1 cellular context compared by ENCODE assay signal in the genomic region with DNA sequence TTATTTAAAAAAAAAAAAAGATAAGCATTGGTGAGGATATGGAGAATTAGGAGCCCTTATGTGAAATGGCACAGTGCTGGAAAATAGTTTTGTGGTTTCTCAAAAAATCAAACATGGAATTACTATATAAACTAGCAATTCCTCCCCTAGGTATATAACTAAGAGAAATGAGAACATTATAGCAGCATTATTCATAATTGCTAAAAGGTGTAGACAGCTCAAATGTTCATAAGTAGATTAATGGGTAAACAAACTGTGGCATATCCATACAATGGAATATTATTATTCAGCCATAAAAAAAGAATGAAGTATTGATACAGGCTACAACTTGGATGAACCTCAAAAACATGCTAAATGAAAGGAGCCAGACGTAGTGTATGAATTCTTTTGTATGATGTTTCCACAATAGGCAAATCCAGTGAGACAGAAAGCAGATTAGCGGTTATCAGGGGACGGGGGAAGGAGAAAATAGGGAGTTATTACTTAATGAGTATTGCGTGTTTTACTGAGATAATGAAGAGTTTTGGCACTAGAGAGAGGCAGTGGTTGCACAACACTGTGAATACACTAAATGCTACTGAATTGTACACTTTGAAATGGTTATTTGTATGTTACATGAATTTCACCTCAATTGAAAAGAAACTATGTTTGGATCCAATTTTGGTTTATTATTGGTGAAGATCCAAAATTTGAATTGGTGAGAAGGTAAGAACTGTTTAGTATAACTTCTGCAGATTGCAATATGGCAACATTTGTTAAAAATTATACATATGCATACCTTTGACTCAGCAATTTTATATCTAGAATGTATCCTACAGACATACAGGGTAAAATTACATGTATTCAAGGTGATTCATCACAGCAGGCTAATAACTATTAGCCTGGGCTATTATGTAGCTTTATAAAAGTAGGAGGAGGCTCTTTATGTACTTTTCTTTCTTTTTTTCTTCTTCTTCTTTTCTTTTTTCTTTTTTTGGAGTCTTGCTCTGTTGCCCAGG.
TF ChIP-seq lines count a peak whose summit lies in the region.

No MANE protein-coding gene starts in this region.

TF ChIP-seq in K562, 482 proteins besides CTCF, POLR2A, EP300 and RAD21 (continued from another document and continues in another):
- TF ChIP-seq ZKSCAN3 (CRISPR knock-in tag; IDR thresholded peaks at IDR 0.05) = no peak
- no peak for TF ChIP-seq HNRNPLL (IDR thresholded peaks at IDR 0.05; ENCODE audit: low read depth, low read length, poor library complexity, severe bottlenecking)
- no peak for TF ChIP-seq ZNF408 (CRISPR knock-in tag; IDR thresholded peaks at IDR 0.05; ENCODE audit: low read depth)
- no peak for TF ChIP-seq RHOXF2B (CRISPR knock-in tag; conservative IDR thresholded peaks at IDR 0.05)
- no peak for TF ChIP-seq GATAD2A (IDR thresholded peaks at IDR 0.05)
- TF ChIP-seq TEAD1 (CRISPR knock-in tag; IDR thresholded peaks at IDR 0.05) = no peak
- no peak for TF ChIP-seq NBN (IDR thresholded peaks at IDR 0.05; ENCODE audit: low read depth)
- TF ChIP-seq, protein P1, sequence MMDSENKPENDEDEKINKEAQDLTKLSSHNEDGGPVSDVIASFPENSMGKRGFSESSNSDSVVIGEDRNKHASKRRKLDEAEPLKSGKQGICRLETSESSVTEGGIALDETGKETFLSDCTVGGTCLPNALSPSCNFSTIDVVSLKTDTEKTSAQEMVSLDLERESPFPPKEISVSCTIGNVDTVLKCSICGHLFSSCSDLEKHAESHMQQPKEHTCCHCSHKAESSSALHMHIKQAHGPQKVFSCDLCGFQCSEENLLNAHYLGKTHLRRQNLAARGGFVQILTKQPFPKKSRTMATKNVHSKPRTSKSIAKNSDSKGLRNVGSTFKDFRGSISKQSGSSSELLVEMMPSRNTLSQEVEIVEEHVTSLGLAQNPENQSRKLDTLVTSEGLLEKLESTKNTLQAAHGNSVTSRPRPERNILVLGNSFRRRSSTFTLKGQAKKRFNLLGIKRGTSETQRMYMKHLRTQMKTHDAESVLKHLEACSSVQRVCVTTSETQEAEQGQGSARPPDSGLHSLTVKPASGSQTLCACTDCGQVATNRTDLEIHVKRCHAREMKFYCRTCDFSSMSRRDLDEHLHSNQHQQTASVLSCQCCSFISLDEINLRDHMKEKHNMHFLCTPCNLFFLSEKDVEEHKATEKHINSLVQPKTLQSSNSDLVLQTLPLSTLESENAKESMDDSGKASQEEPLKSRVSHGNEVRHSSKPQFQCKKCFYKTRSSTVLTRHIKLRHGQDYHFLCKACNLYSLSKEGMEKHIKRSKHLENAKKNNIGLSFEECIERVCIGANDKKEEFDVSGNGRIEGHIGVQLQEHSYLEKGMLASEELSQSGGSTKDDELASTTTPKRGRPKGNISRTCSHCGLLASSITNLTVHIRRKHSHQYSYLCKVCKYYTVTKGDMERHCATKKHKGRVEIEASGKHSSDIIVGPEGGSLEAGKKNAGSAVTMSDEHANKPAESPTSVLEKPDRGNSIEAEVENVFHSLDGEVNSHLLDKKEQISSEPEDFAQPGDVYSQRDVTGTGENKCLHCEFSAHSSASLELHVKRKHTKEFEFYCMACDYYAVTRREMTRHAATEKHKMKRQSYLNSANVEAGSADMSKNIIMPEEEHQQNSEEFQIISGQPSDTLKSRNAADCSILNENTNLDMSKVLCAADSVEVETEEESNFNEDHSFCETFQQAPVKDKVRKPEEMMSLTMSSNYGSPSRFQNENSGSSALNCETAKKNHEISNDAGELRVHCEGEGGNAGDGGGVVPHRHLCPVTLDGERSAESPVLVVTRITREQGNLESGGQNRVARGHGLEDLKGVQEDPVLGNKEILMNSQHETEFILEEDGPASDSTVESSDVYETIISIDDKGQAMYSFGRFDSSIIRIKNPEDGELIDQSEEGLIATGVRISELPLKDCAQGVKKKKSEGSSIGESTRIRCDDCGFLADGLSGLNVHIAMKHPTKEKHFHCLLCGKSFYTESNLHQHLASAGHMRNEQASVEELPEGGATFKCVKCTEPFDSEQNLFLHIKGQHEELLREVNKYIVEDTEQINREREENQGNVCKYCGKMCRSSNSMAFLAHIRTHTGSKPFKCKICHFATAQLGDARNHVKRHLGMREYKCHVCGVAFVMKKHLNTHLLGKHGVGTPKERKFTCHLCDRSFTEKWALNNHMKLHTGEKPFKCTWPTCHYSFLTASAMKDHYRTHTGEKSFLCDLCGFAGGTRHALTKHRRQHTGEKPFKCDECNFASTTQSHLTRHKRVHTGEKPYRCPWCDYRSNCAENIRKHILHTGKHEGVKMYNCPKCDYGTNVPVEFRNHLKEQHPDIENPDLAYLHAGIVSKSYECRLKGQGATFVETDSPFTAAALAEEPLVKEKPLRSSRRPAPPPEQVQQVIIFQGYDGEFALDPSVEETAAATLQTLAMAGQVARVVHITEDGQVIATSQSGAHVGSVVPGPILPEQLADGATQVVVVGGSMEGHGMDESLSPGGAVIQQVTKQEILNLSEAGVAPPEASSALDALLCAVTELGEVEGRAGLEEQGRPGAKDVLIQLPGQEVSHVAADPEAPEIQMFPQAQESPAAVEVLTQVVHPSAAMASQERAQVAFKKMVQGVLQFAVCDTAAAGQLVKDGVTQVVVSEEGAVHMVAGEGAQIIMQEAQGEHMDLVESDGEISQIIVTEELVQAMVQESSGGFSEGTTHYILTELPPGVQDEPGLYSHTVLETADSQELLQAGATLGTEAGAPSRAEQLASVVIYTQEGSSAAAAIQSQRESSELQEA (IDR thresholded peaks at IDR 0.05; ENCODE audit: low read depth) = no peak
- no peak for TF ChIP-seq ZNF232 (CRISPR knock-in tag; IDR thresholded peaks at IDR 0.05)
- no peak for TF ChIP-seq CHCHD3 (CRISPR knock-in tag; IDR thresholded peaks at IDR 0.05)
- TF ChIP-seq, protein P2, sequence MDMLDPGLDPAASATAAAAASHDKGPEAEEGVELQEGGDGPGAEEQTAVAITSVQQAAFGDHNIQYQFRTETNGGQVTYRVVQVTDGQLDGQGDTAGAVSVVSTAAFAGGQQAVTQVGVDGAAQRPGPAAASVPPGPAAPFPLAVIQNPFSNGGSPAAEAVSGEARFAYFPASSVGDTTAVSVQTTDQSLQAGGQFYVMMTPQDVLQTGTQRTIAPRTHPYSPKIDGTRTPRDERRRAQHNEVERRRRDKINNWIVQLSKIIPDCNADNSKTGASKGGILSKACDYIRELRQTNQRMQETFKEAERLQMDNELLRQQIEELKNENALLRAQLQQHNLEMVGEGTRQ (CRISPR knock-in tag; IDR thresholded peaks at IDR 0.05) = no peak
- no peak for TF ChIP-seq CREB1 (IDR thresholded peaks at IDR 0.05)
- TF ChIP-seq CREB1 (CRISPR knock-in tag; IDR thresholded peaks at IDR 0.05) = no peak
- TF ChIP-seq, protein P3, sequence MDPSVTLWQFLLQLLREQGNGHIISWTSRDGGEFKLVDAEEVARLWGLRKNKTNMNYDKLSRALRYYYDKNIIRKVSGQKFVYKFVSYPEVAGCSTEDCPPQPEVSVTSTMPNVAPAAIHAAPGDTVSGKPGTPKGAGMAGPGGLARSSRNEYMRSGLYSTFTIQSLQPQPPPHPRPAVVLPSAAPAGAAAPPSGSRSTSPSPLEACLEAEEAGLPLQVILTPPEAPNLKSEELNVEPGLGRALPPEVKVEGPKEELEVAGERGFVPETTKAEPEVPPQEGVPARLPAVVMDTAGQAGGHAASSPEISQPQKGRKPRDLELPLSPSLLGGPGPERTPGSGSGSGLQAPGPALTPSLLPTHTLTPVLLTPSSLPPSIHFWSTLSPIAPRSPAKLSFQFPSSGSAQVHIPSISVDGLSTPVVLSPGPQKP (CRISPR knock-in tag; IDR thresholded peaks at IDR 0.05) = no peak
- no peak for TF ChIP-seq HNRNPK (IDR thresholded peaks at IDR 0.05; ENCODE audit: low read depth, low read length, poor library complexity, severe bottlenecking)
- TF ChIP-seq, protein P4, sequence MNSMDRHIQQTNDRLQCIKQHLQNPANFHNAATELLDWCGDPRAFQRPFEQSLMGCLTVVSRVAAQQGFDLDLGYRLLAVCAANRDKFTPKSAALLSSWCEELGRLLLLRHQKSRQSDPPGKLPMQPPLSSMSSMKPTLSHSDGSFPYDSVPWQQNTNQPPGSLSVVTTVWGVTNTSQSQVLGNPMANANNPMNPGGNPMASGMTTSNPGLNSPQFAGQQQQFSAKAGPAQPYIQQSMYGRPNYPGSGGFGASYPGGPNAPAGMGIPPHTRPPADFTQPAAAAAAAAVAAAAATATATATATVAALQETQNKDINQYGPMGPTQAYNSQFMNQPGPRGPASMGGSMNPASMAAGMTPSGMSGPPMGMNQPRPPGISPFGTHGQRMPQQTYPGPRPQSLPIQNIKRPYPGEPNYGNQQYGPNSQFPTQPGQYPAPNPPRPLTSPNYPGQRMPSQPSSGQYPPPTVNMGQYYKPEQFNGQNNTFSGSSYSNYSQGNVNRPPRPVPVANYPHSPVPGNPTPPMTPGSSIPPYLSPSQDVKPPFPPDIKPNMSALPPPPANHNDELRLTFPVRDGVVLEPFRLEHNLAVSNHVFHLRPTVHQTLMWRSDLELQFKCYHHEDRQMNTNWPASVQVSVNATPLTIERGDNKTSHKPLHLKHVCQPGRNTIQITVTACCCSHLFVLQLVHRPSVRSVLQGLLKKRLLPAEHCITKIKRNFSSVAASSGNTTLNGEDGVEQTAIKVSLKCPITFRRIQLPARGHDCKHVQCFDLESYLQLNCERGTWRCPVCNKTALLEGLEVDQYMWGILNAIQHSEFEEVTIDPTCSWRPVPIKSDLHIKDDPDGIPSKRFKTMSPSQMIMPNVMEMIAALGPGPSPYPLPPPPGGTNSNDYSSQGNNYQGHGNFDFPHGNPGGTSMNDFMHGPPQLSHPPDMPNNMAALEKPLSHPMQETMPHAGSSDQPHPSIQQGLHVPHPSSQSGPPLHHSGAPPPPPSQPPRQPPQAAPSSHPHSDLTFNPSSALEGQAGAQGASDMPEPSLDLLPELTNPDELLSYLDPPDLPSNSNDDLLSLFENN (IDR thresholded peaks at IDR 0.05; ENCODE audit: low read depth in 2 of 2, low read length in 2 of 2) = no peak
- no peak for TF ChIP-seq KDM4B (IDR thresholded peaks at IDR 0.05; ENCODE audit: borderline replicate concordance in 2 of 2, low read depth in 1 of 2)
- TF ChIP-seq, protein P5, sequence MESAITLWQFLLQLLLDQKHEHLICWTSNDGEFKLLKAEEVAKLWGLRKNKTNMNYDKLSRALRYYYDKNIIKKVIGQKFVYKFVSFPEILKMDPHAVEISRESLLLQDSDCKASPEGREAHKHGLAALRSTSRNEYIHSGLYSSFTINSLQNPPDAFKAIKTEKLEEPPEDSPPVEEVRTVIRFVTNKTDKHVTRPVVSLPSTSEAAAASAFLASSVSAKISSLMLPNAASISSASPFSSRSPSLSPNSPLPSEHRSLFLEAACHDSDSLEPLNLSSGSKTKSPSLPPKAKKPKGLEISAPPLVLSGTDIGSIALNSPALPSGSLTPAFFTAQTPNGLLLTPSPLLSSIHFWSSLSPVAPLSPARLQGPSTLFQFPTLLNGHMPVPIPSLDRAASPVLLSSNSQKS (CRISPR knock-in tag; IDR thresholded peaks at IDR 0.05) = no peak
- TF ChIP-seq SAP30 (IDR thresholded peaks at IDR 0.05; ENCODE audit: borderline replicate concordance, insufficient read depth, low read depth, low read length, poor library complexity, severe bottlenecking) = no peak
- TF ChIP-seq ZNF707 (CRISPR knock-in tag; conservative IDR thresholded peaks at IDR 0.05) = no peak
- no peak for TF ChIP-seq LARP7 (IDR thresholded peaks at IDR 0.05)
- TF ChIP-seq PRPF4 (IDR thresholded peaks at IDR 0.05; ENCODE audit: insufficient read depth, low read depth, low read length, poor library complexity, severe bottlenecking) = no peak
- no peak for TF ChIP-seq MED1 (CRISPR knock-in tag; IDR thresholded peaks at IDR 0.05; ENCODE audit: borderline replicate concordance)
- no peak for TF ChIP-seq MCM7 (IDR thresholded peaks at IDR 0.05)
- TF ChIP-seq CBX5 (IDR thresholded peaks at IDR 0.05; ENCODE audit: borderline replicate concordance, low read depth) = no peak
- no peak for TF ChIP-seq HNRNPL (IDR thresholded peaks at IDR 0.05; ENCODE audit: low read depth, low read length)
- TF ChIP-seq ZNF696 (CRISPR knock-in tag; conservative IDR thresholded peaks at IDR 0.05) = no peak
- no peak for TF ChIP-seq ESRRA (IDR thresholded peaks at IDR 0.05; ENCODE audit: borderline replicate concordance, low read depth)
- TF ChIP-seq GABPB1 (CRISPR knock-in tag; IDR thresholded peaks at IDR 0.05) = no peak
- 0 out of 2 replicates have a peak, but pooled peaks have one; percentile 26 for TF ChIP-seq SUPT5H (IDR thresholded peaks at IDR 0.05)
- no peak for TF ChIP-seq ZNF583 (CRISPR knock-in tag; IDR thresholded peaks at IDR 0.05)
- TF ChIP-seq, protein P6, sequence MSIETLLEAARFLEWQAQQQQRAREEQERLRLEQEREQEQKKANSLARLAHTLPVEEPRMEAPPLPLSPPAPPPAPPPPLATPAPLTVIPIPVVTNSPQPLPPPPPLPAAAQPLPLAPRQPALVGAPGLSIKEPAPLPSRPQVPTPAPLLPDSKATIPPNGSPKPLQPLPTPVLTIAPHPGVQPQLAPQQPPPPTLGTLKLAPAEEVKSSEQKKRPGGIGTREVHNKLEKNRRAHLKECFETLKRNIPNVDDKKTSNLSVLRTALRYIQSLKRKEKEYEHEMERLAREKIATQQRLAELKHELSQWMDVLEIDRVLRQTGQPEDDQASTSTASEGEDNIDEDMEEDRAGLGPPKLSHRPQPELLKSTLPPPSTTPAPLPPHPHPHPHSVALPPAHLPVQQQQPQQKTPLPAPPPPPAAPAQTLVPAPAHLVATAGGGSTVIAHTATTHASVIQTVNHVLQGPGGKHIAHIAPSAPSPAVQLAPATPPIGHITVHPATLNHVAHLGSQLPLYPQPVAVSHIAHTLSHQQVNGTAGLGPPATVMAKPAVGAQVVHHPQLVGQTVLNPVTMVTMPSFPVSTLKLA (conservative IDR thresholded peaks at IDR 0.05) = peak; percentile 24 to 30; a peak in 1 of 4 replicates
- no peak for TF ChIP-seq NFXL1 (CRISPR knock-in tag; IDR thresholded peaks at IDR 0.05)
- TF ChIP-seq, protein P7, sequence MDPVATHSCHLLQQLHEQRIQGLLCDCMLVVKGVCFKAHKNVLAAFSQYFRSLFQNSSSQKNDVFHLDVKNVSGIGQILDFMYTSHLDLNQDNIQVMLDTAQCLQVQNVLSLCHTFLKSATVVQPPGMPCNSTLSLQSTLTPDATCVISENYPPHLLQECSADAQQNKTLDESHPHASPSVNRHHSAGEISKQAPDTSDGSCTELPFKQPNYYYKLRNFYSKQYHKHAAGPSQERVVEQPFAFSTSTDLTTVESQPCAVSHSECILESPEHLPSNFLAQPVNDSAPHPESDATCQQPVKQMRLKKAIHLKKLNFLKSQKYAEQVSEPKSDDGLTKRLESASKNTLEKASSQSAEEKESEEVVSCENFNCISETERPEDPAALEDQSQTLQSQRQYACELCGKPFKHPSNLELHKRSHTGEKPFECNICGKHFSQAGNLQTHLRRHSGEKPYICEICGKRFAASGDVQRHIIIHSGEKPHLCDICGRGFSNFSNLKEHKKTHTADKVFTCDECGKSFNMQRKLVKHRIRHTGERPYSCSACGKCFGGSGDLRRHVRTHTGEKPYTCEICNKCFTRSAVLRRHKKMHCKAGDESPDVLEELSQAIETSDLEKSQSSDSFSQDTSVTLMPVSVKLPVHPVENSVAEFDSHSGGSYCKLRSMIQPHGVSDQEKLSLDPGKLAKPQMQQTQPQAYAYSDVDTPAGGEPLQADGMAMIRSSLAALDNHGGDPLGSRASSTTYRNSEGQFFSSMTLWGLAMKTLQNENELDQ (CRISPR knock-in tag; IDR thresholded peaks at IDR 0.05; ENCODE audit: borderline replicate concordance) = no peak
- TF ChIP-seq, protein P8, sequence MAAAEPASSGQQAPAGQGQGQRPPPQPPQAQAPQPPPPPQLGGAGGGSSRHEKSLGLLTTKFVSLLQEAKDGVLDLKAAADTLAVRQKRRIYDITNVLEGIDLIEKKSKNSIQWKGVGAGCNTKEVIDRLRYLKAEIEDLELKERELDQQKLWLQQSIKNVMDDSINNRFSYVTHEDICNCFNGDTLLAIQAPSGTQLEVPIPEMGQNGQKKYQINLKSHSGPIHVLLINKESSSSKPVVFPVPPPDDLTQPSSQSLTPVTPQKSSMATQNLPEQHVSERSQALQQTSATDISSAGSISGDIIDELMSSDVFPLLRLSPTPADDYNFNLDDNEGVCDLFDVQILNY (CRISPR knock-in tag; IDR thresholded peaks at IDR 0.05) = no peak
- peak; percentile 51; the same call in 1 of the 2 replicates for TF ChIP-seq LCOR (CRISPR knock-in tag; IDR thresholded peaks at IDR 0.05)
